20 cellular contexts compared by ENCODE assay signal in genomic region chr10:3681642-3682554, GRCh38.
DNase-seq lines count a peak whose midpoint lies in the region; ATAC-seq, FAIRE-seq and TF ChIP-seq lines count a peak whose summit lies in the region.
"Had no signal": no experiment of that assay in that cellular context is flagged by ENCODE, and none has a peak within 500 bp of the region (broad histone marks: within the 10 kb centered on the region; RNA-seq: fewer than 3 reads in every experiment).

No MANE protein-coding gene starts in this region.

- H3K27me3 ChIP-seq in brain microvascular endothelial cell (replicated peaks), result no peaks in the 10 kb centered on the region
- peaks cover 0 to 20% of the 10 kb centered on the region in 2 experiments; a peak in 1 of 5 replicates for H3K27me3 ChIP-seq in HepG2 (ENCODE audit: control insufficient read depth in 1 of 2, insufficient read depth in 2 of 2, low read length in 2 of 2)
- H3K27me3 ChIP-seq: tibial artery had no signal

- TF ChIP-seq RAD21 in HepG2 (CRISPR knock-in tag; IDR thresholded peaks at IDR 0.05), result no peak

- H3K9me3 Mint-ChIP-seq in type B pancreatic cell (peaks cover 5% of the 10 kb centered on the region), immature natural killer cell (no peaks in the 10 kb centered on the region)
- H3K9me3 Mint-ChIP-seq: activated T-helper 17 cell treated with anti-CD3 and anti-CD28 coated beads, Interleukin-2, amount 50 U/mL, for 72 hours; stimulated activated effector memory CD8-positive, alpha-beta T cell treated with anti-CD3 and anti-CD28 coated beads, Interleukin-12 subunit alpha, Interleukin-12 subunit beta, amount 100 ng/mL, for 72 hours; WTC11 had no signal

- TF ChIP-seq POLR2A in HepG2 (IDR thresholded peaks at IDR 0.05; ENCODE audit: insufficient read depth in 1 of 2, low read depth in 2 of 2, low read length in 2 of 2), result no peak

- H3K4me3 Mint-ChIP-seq in type B pancreatic cell, result no peak overlapping the region
- no peak overlapping the region for H3K4me3 Mint-ChIP-seq in immature natural killer cell
- H3K4me3 Mint-ChIP-seq: activated T-helper 17 cell treated with anti-CD3 and anti-CD28 coated beads, Interleukin-2, amount 50 U/mL, for 72 hours; CD14-positive monocyte; stimulated activated effector memory CD8-positive, alpha-beta T cell treated with anti-CD3 and anti-CD28 coated beads, Interleukin-12 subunit alpha, Interleukin-12 subunit beta, amount 100 ng/mL, for 72 hours; WTC11 had no signal

- TF ChIP-seq EP300 in HepG2 (IDR thresholded peaks at IDR 0.05; ENCODE audit: low read depth in 2 of 2, low read length in 2 of 2), result no peak
- TF ChIP-seq EP300 in HepG2 (CRISPR knock-in tag; IDR thresholded peaks at IDR 0.05; ENCODE audit: borderline replicate concordance), result no peak

- H3K27ac ChIP-seq in brain microvascular endothelial cell (no peak overlapping the region), HepG2 (ENCODE audit: extremely low read length, insufficient read depth, low read length) (no peak overlapping the region)
- H3K27ac ChIP-seq: coronary artery, epithelial cell of prostate, tibial artery had no signal

- in situ Hi-C loops in brain microvascular endothelial cell (cut with HindIII; ENCODE audit: low pct_ligation_motif_present, low sequenced_read_pairs) (no loop called here), HepG2 (cut with HindIII; ENCODE audit: extremely low pct_ligation_motif_present, low pct_unique_long_range_greater_than_20kb) (no loop called here)

- TF ChIP-seq CTCF in brain microvascular endothelial cell (IDR thresholded peaks at IDR 0.05; ENCODE audit: low read depth, low read length, missing control alignments), result peak; percentile 29
- TF ChIP-seq CTCF in HepG2 (CRISPR knock-in tag; IDR thresholded peaks at IDR 0.05), result no peak
- peak; percentile 38 for TF ChIP-seq CTCF in type B pancreatic cell (conservative IDR thresholded peaks at IDR 0.05)

- POLR2A ChIA-PET in HepG2 (lab: Yijun Ruan, JAX), result no interaction called here

- DNase-seq in NCI-H1417 (lab: John Stamatoyannopoulos, UW), result peak in 2 of 3 experiments; percentile 17 to 57
- no peak for DNase-seq in NCI-H1417 treated with DMSO at 0.1 percent for 48 hours (lab: John Stamatoyannopoulos, UW)
- DNase-seq in brain microvascular endothelial cell, result no peak
- no peak for DNase-seq in HepG2 (ENCODE audit: low spot score)
- no peak for DNase-seq in type B pancreatic cell (ENCODE audit: extremely low spot score, unreplicated experiment)
- no peak for DNase-seq in immature natural killer cell
- DNase-seq in NCI-H524 (lab: John Stamatoyannopoulos, UW), result no peak
- no peak for DNase-seq in GM19239 (ENCODE audit: insufficient read length, low spot score)
- DNase-seq: 8988T; activated CD8-positive, alpha-beta memory T cell treated with anti-CD3 and anti-CD28 coated beads for 24 hours; amniotic stem cell; occipital lobe; SHP77 treated with DMSO at 0.1 percent for 48 hours; tibial artery had no signal

- H3K27ac Mint-ChIP-seq in type B pancreatic cell (no peak overlapping the region), immature natural killer cell (no peak overlapping the region)
- H3K27ac Mint-ChIP-seq: activated T-helper 17 cell treated with anti-CD3 and anti-CD28 coated beads, Interleukin-2, amount 50 U/mL, for 72 hours; CD14-positive monocyte; stimulated activated effector memory CD8-positive, alpha-beta T cell treated with anti-CD3 and anti-CD28 coated beads, Interleukin-12 subunit alpha, Interleukin-12 subunit beta, amount 100 ng/mL, for 72 hours; WTC11 had no signal

- peak; percentile 72 for ATAC-seq in HepG2
- ATAC-seq: activated T-helper 17 cell treated with anti-CD3 and anti-CD28 coated beads, Interleukin-2, amount 50 U/mL, for 72 hours; stimulated activated effector memory CD8-positive, alpha-beta T cell treated with anti-CD3 and anti-CD28 coated beads, Interleukin-12 subunit alpha, Interleukin-12 subunit beta, amount 100 ng/mL, for 72 hours; WTC11 had no signal

- H3K4me1 Mint-ChIP-seq in type B pancreatic cell (ENCODE audit: unreplicated experiment), result peaks cover 14% of the 10 kb centered on the region
- no peaks in the 10 kb centered on the region for H3K4me1 Mint-ChIP-seq in immature natural killer cell
- H3K4me1 Mint-ChIP-seq: CD14-positive monocyte, WTC11 had no signal

- H3K9me3 ChIP-seq in HepG2 (ENCODE audit: low read length), result no peaks in the 10 kb centered on the region
- H3K9me3 ChIP-seq: tibial artery had no signal

- no peak overlapping the region for H3K4me3 ChIP-seq in brain microvascular endothelial cell (ENCODE audit: low read depth, low read length)
- no peak overlapping the region for H3K4me3 ChIP-seq in HepG2 (replicated peaks in 1 of 3; ENCODE audit: insufficient read depth in 1 of 3, low read depth in 2 of 3, low read length in 3 of 3)
- H3K4me3 ChIP-seq: coronary artery, tibial artery had no signal

- H3K9ac ChIP-seq in HepG2 (ENCODE audit: insufficient read depth, low read depth, low read length), result no peak overlapping the region

- no peaks in the 10 kb centered on the region for H3K79me2 ChIP-seq in HepG2 (ENCODE audit: insufficient read depth, low read length)

- no TSS peak for BruUV-seq in HepG2 (replicated peaks; lab: Mats Ljungman, UMichigan)

- H2AFZ ChIP-seq in HepG2 (ENCODE audit: low read length), result no peak overlapping the region

- no peak overlapping the region; the same call in 1 of the 2 replicates for H3K4me2 ChIP-seq in HepG2 (ENCODE audit: low read depth, low read length)

- H3K27me3 Mint-ChIP-seq in type B pancreatic cell, result no peaks in the 10 kb centered on the region
- H3K27me3 Mint-ChIP-seq in immature natural killer cell (ENCODE audit: low read depth in 3 of 3), result peaks cover 0 to 10% (median 2%) of the 10 kb centered on the region in 3 donors
- H3K27me3 Mint-ChIP-seq: activated T-helper 17 cell treated with anti-CD3 and anti-CD28 coated beads, Interleukin-2, amount 50 U/mL, for 72 hours had no signal

- H4K20me1 ChIP-seq in HepG2 (ENCODE audit: insufficient read depth, low read length), result no peaks in the 10 kb centered on the region

- no peaks in the 10 kb centered on the region for H3K4me1 ChIP-seq in HepG2 (ENCODE audit: insufficient read depth, low read length)
- H3K4me1 ChIP-seq: tibial artery had no signal

- intact Hi-C loops in HepG2 (cut with micrococcal nuclease; ENCODE audit: unreplicated experiment), result no loop called here

- H3K36me3 Mint-ChIP-seq in type B pancreatic cell (no peaks in the 10 kb centered on the region), immature natural killer cell (no peaks in the 10 kb centered on the region)
- H3K36me3 Mint-ChIP-seq: CD14-positive monocyte; stimulated activated effector memory CD8-positive, alpha-beta T cell treated with anti-CD3 and anti-CD28 coated beads, Interleukin-12 subunit alpha, Interleukin-12 subunit beta, amount 100 ng/mL, for 72 hours; WTC11 had no signal

- FAIRE-seq in HepG2 (lab: Jason Lieb, UNC), result no peak
- FAIRE-seq in GM19239 (lab: Jason Lieb, UNC), result no peak

- CTCF ChIA-PET in HepG2 (lab: Yijun Ruan, JAX; ENCODE audit: low intra/inter-chr PET ratio, low total read pairs), result no interaction called here

- H3K36me3 ChIP-seq in brain microvascular endothelial cell (replicated peaks) (no peaks in the 10 kb centered on the region), HepG2 (replicated peaks in 1 of 2; ENCODE audit: control insufficient read depth in 1 of 2, insufficient read depth in 2 of 2, low read length in 2 of 2) (no peaks in the 10 kb centered on the region)
- H3K36me3 ChIP-seq: tibial artery had no signal

- WGBS in HepG2 (ENCODE audit: low lambda C conversion rate), result 27% methylated on average over 23 of the region's 23 CpGs

TF ChIP-seq in HepG2, 621 proteins besides CTCF, POLR2A, EP300 and RAD21:
- TF ChIP-seq ZNF564 (CRISPR knock-in tag; IDR thresholded peaks at IDR 0.05), result no peak
- TF ChIP-seq ZNF598 (CRISPR knock-in tag; IDR thresholded peaks at IDR 0.05; ENCODE audit: borderline replicate concordance), result no peak
- TF ChIP-seq ZNF775 (CRISPR knock-in tag; IDR thresholded peaks at IDR 0.05; ENCODE audit: borderline replicate concordance), result no peak
- TF ChIP-seq ZNF703 (CRISPR knock-in tag; IDR thresholded peaks at IDR 0.05; ENCODE audit: borderline replicate concordance), result no peak
- no peak for TF ChIP-seq MBNL3 (CRISPR knock-in tag; conservative IDR thresholded peaks at IDR 0.05)
- no peak for TF ChIP-seq KLF12 (CRISPR knock-in tag; IDR thresholded peaks at IDR 0.05; ENCODE audit: borderline replicate concordance)
- no peak for TF ChIP-seq ZNF615 (CRISPR knock-in tag; IDR thresholded peaks at IDR 0.05; ENCODE audit: borderline replicate concordance)
- no peak for TF ChIP-seq TEAD3 (CRISPR knock-in tag; optimal IDR thresholded peaks at IDR 0.05; ENCODE audit: borderline replicate concordance)
- no peak for TF ChIP-seq ZNF878 (CRISPR knock-in tag; IDR thresholded peaks at IDR 0.05)

Comparison
In these comparisons a context has a peak if more than half of its experiments do, and no peak if none do; other contexts are left out.
1. DNase-seq: peak in NCI-H1417 (2 of 3); none in NCI-H1417 treated with DMSO at 0.1 percent for 48 hours (single experiment), brain microvascular endothelial cell (single experiment), HepG2 (single experiment), type B pancreatic cell (single experiment), immature natural killer cell (0 of 3), NCI-H524 (0 of 2) and GM19239 (single experiment).